In the genomic region with DNA sequence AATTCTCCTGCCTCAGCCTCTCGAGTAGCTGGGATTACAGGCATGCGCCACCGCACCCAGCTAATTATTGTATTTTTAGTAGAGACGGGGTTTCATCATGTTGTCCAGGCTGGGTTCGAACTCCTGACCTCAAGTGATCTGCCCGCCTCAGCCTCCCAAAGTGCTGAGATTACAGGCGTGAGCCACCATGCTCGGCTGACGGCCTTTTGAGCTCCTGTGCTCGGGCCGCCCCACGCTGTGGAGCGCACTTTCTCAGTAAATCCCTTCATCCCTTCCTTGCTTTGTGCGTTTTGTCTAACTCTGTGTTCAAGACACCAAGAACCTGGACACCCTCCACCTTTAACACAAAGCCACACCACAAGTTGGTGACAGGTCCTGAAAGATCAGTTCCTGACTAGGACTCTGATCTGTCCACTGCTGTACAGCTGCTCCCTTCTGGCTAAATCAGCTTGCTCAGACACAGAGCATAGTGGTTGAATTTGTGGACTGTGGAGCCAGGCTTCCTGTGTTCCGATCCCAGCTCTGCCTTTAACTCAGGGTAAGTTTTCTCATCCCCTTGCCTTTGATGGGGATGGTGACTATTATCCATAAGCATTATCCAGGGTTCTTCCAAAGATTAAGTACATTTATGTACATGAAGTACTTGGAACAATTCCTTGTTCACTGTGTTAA, we compare ENCODE assay signal across 17 cellular contexts. TPM values are rescaled to one million over a fixed set of nuclear protein-coding genes. Genes with fewer than 3 reads are reported as not detected.
DNase-seq lines count a peak whose midpoint lies in the region; ATAC-seq and TF ChIP-seq lines count a peak whose summit lies in the region.
"Had no signal": no experiment of that assay in that cellular context is flagged by ENCODE, and none has a peak within 500 bp of the region (broad histone marks: within the 10 kb centered on the region; RNA-seq: fewer than 3 reads in every experiment).

No MANE protein-coding gene starts in this region.

- H4K8ac ChIP-seq in neuronal stem cell (ENCODE audit: low read depth, low read length): no peak overlapping the region

- no peak overlapping the region for H3K4me3 Mint-ChIP-seq in dendritic cell treated with granulocyte-macrophage colony-stimulating factor and Interleukin-4, amounts not matched to agents 40 ng/mL and 50 ng/mL, for 4 days
- peak overlapping the region in 1 of 3 experiments; percentile 0 for H3K4me3 Mint-ChIP-seq in nephron
- H3K4me3 Mint-ChIP-seq: CD4-positive, alpha-beta memory T cell had no signal

- H2BK12ac ChIP-seq in neuronal stem cell (ENCODE audit: low read length): no peak overlapping the region

- H3K4me2 ChIP-seq in neuronal stem cell (ENCODE audit: insufficient read depth, low read length, poor library complexity, severe bottlenecking): no peak overlapping the region

- DNase-seq in adipocyte (ENCODE audit: low read depth) (no peak), thoracic aorta (ENCODE audit: low spot score) (no peak), NK-92 (lab: John Stamatoyannopoulos, UW; ENCODE audit: unreplicated experiment) (no peak), T-helper 1 cell (no peak), neuronal stem cell (ENCODE audit: low spot score) (no peak)
- DNase-seq: activated CD4-positive, alpha-beta T cell treated with anti-CD3 and anti-CD28 coated beads, Interleukin-2, amount 50 U/mL, for 48 hours; CD4-positive, alpha-beta memory T cell; NCI-H187 treated with DMSO at 0.1 percent for 48 hours; NCI-H69; stimulated activated CD4-positive, alpha-beta T cell treated with anti-CD3 and anti-CD28 coated beads, Interleukin-1b, Interleukin-23, amount 100 ng/mL, for 48 hours; stimulated activated CD8-positive, alpha-beta memory T cell treated with anti-CD3 and anti-CD28 coated beads, Interleukin-4, amount 100 ng/mL, for 48 hours had no signal

- H2BK5ac ChIP-seq in neuronal stem cell (ENCODE audit: low read length): no peak overlapping the region

- no peak overlapping the region for H4K91ac ChIP-seq in neuronal stem cell (ENCODE audit: low read depth, low read length, poor library complexity)

- H3K9me3 ChIP-seq in adipocyte (ENCODE audit: control insufficient read depth, low read length): peaks cover 3% of the 10 kb centered on the region
- no peaks in the 10 kb centered on the region for H3K9me3 ChIP-seq in thoracic aorta
- H3K9me3 ChIP-seq in neuronal stem cell (replicated peaks in 1 of 2; ENCODE audit: control insufficient read depth in 2 of 2, insufficient read depth in 1 of 2, low read depth in 1 of 2, low read length in 2 of 2): peaks cover 1 to 9% of the 10 kb centered on the region in 2 donors
- H3K9me3 ChIP-seq: prostate gland had no signal

- no peak for ATAC-seq in thoracic aorta (ENCODE audit: insufficient number of reproducible peaks, low FRiP score, low read depth)

- H3K27me3 ChIP-seq in adipocyte (replicated peaks; ENCODE audit: control insufficient read depth, insufficient read depth, low read length) (no peaks in the 10 kb centered on the region), thoracic aorta (replicated peaks; ENCODE audit: insufficient read depth) (no peaks in the 10 kb centered on the region), neuronal stem cell (ENCODE audit: control insufficient read depth in 3 of 3, insufficient read depth in 3 of 3, low read depth in 1 of 3, low read length in 3 of 3) (no peaks in the 10 kb centered on the region)

- H3K14ac ChIP-seq in neuronal stem cell (ENCODE audit: low read length): no peak overlapping the region

- no peak overlapping the region for H3K23ac ChIP-seq in neuronal stem cell (ENCODE audit: low read depth, low read length, poor library complexity)

- no peaks in the 10 kb centered on the region for H3K9me3 Mint-ChIP-seq in dendritic cell treated with granulocyte-macrophage colony-stimulating factor and Interleukin-4, amounts not matched to agents 40 ng/mL and 50 ng/mL, for 4 days
- peaks cover 2% of the 10 kb centered on the region for H3K9me3 Mint-ChIP-seq in nephron
- H3K9me3 Mint-ChIP-seq: activated T-helper 2 cell treated with anti-CD3 and anti-CD28 coated beads, Interferon-gamma antibody, Interleukin-2, Interleukin-4, amounts not matched to agents 10 μg/mL and 5 μg/mL and 100 μg/mL, durations not matched to agents 14 hours and 24 hours and 36 hours; CD4-positive, alpha-beta memory T cell had no signal

- no peak overlapping the region for H2BK120ac ChIP-seq in neuronal stem cell (ENCODE audit: low read depth, low read length)

- H2BK15ac ChIP-seq in neuronal stem cell (ENCODE audit: low read length): no peak overlapping the region

- TF ChIP-seq CTCF in nephron (IDR thresholded peaks at IDR 0.05; ENCODE audit: unreplicated experiment in 3 of 3): no peak
- TF ChIP-seq CTCF in thoracic aorta (IDR thresholded peaks at IDR 0.05): no peak

- H2AFZ ChIP-seq in neuronal stem cell (ENCODE audit: low read length): no peak overlapping the region

- intact Hi-C loops in dendritic cell treated with granulocyte-macrophage colony-stimulating factor and Interleukin-4, amounts not matched to agents 40 ng/mL and 50 ng/mL, for 4 days (cut with micrococcal nuclease): no loop called here

- H3K4ac ChIP-seq in neuronal stem cell (ENCODE audit: low read length): no peak overlapping the region

- no CpG with 5 or more reads among the region's 15 CpGs for WGBS in neuronal stem cell (ENCODE audit: extremely low coverage in 2 of 2, insufficient read length in 2 of 2, insufficient replicate concordance in 1 of 2), 2 donors

- no peak overlapping the region for H3K18ac ChIP-seq in neuronal stem cell (ENCODE audit: low read length)

- H3K4me3 ChIP-seq in adipocyte (ENCODE audit: low read length): peak overlapping the region; percentile 17
- no peak overlapping the region for H3K4me3 ChIP-seq in thoracic aorta
- no peak overlapping the region for H3K4me3 ChIP-seq in neuronal stem cell (ENCODE audit: low read length in 2 of 2)
- H3K4me3 ChIP-seq: lung, prostate gland had no signal

- no peaks in the 10 kb centered on the region for H3K79me1 ChIP-seq in neuronal stem cell (ENCODE audit: low read depth, low read length)

- H3K36me3 Mint-ChIP-seq in dendritic cell treated with granulocyte-macrophage colony-stimulating factor and Interleukin-4, amounts not matched to agents 40 ng/mL and 50 ng/mL, for 4 days (ENCODE audit: low read depth): no peaks in the 10 kb centered on the region
- H3K36me3 Mint-ChIP-seq in nephron (ENCODE audit: low read depth): peaks cover 4% of the 10 kb centered on the region
- H3K36me3 Mint-ChIP-seq: CD4-positive, alpha-beta memory T cell had no signal

- peak overlapping the region; percentile 83 to 84 for H3K27ac ChIP-seq in thoracic aorta
- H3K27ac ChIP-seq in neuronal stem cell (replicated peaks; ENCODE audit: low read length): no peak overlapping the region
- H3K27ac ChIP-seq: HL-60 had no signal

- H3K9ac ChIP-seq in adipocyte (ENCODE audit: low read length) (peak overlapping the region; percentile 88), neuronal stem cell (ENCODE audit: low read depth, low read length, poor library complexity) (no peak overlapping the region)

- no peak overlapping the region for H2AK5ac ChIP-seq in neuronal stem cell (ENCODE audit: low read depth, low read length)

- peaks cover 35% of the 10 kb centered on the region for H3K4me1 Mint-ChIP-seq in dendritic cell treated with granulocyte-macrophage colony-stimulating factor and Interleukin-4, amounts not matched to agents 40 ng/mL and 50 ng/mL, for 4 days (ENCODE audit: low read depth)
- peaks cover 74% of the 10 kb centered on the region for H3K4me1 Mint-ChIP-seq in nephron

- H3K4me1 ChIP-seq in adipocyte (ENCODE audit: control insufficient read depth, insufficient read depth, low read length): peaks cover 90% of the 10 kb centered on the region
- peaks cover 61 to 88% of the 10 kb centered on the region in 2 donors for H3K4me1 ChIP-seq in thoracic aorta (ENCODE audit: control insufficient read depth in 1 of 2, low read depth in 2 of 2)
- peaks cover 23% of the 10 kb centered on the region in 2 donors for H3K4me1 ChIP-seq in neuronal stem cell (ENCODE audit: control insufficient read depth in 2 of 2, insufficient read depth in 1 of 2, low read depth in 1 of 2, low read length in 2 of 2)

- peaks cover 4% of the 10 kb centered on the region for H3K27me3 Mint-ChIP-seq in dendritic cell treated with granulocyte-macrophage colony-stimulating factor and Interleukin-4, amounts not matched to agents 40 ng/mL and 50 ng/mL, for 4 days
- H3K27me3 Mint-ChIP-seq in nephron (ENCODE audit: low read depth): no peaks in the 10 kb centered on the region

- H3K36me3 ChIP-seq in adipocyte (ENCODE audit: control insufficient read depth, insufficient read depth, low read length, severe bottlenecking) (peaks cover 6% of the 10 kb centered on the region), thoracic aorta (no peaks in the 10 kb centered on the region), neuronal stem cell (replicated peaks in 1 of 2; ENCODE audit: control insufficient read depth in 2 of 2, insufficient read depth in 2 of 2, low read length in 2 of 2) (no peaks in the 10 kb centered on the region)
- H3K36me3 ChIP-seq: prostate gland had no signal

- peak overlapping the region; percentile 62 for H3K27ac Mint-ChIP-seq in dendritic cell treated with granulocyte-macrophage colony-stimulating factor and Interleukin-4, amounts not matched to agents 40 ng/mL and 50 ng/mL, for 4 days
- peak overlapping the region; percentile 62 to 89 (median 87) for H3K27ac Mint-ChIP-seq in nephron
- H3K27ac Mint-ChIP-seq: activated T-helper 2 cell treated with anti-CD3 and anti-CD28 coated beads, Interferon-gamma antibody, Interleukin-2, Interleukin-4, amounts not matched to agents 10 μg/mL and 5 μg/mL and 100 μg/mL, durations not matched to agents 14 hours and 24 hours and 36 hours; CD4-positive, alpha-beta memory T cell had no signal

RNA-seq across cellular contexts. Expression of a gene that starts 20.1 kb away (rescaled TPM):
- 10 to 100 TPM; 54.4 to 80.6 TPM for total RNA-seq in thoracic aorta
- 6.5 TPM for polyA plus RNA-seq in neuronal stem cell (2013, experiment 1 of 2)
- polyA plus RNA-seq in neuronal stem cell (2013, experiment 2 of 2): 6.3 TPM
- total RNA-seq: CD4-positive, alpha-beta memory T cell had no signal
- polyA plus RNA-seq: CD4-positive, alpha-beta memory T cell had no signal
